ENCODE assay signal across 8 cellular contexts in the genomic region with DNA sequence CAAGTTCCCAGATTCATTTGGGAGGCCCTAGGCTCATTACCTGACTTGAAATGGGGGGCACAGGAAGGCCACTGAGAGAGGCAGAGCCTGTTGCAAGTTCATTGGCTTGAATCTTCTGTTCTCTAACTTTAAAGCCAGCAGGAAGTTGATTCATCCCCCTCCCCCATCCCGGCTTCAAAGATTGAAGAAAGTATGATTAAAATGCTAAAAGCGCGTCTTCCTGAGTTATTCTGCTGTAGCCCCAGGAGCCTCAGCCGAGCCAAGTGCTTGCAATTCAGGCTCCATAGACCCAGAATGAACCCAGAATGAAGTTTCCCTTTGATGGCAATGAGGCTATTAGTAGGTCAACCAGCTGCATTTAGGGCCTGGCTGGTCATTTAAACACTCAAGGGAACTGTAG. TPM values are rescaled to one million over a fixed set of nuclear protein-coding genes. Genes with fewer than 3 reads are reported as not detected.
DNase-seq lines count a peak whose midpoint lies in the region.

No MANE protein-coding gene starts in this region.

- H3K27me3 ChIP-seq in HUES64 (ENCODE audit: insufficient read depth, low read length): no peaks in the 10 kb centered on the region

- DNase-seq in activated CD8-positive, alpha-beta memory T cell treated with anti-CD3 and anti-CD28 coated beads, Interleukin-2, amount 50 U/mL, for 4 hours: peak; percentile 44
- DNase-seq in foreskin melanocyte: peak; percentile 36
- DNase-seq in stimulated activated CD8-positive, alpha-beta memory T cell treated with anti-CD3 and anti-CD28 coated beads, Interleukin-4, amount 100 ng/mL, for 48 hours: peak; percentile 53
- DNase-seq in DMS114 treated with DMSO at 0.1 percent for 48 hours (lab: John Stamatoyannopoulos, UW; ENCODE audit: unreplicated experiment): no peak
- no peak for DNase-seq in NAMALWA (ENCODE audit: low spot score)
- DNase-seq in OCI-M2 (lab: John Stamatoyannopoulos, UW; ENCODE audit: unreplicated experiment): no peak
- no peak for DNase-seq in NCI-H2227 (lab: John Stamatoyannopoulos, UW; ENCODE audit: unreplicated experiment)

- no peaks in the 10 kb centered on the region for H3K9me3 ChIP-seq in HUES64 (ENCODE audit: insufficient read depth, low read depth, low read length)

- 11% methylated on average over 3 of the region's 4 CpGs for WGBS in HUES64

- peak overlapping the region; percentile 28 for H3K4me3 ChIP-seq in HUES64 (ENCODE audit: low read length)

- H3K9ac ChIP-seq in HUES64 (ENCODE audit: low read depth, low read length): no peak overlapping the region

- peak overlapping the region; percentile 76; the same call in 1 of the 2 replicates for H3K27ac ChIP-seq in HUES64 (ENCODE audit: low read depth, low read length)

- no peaks in the 10 kb centered on the region for H3K36me3 ChIP-seq in HUES64 (ENCODE audit: insufficient read depth, low read length)

- H3K4me1 ChIP-seq in HUES64 (ENCODE audit: insufficient read depth, low read length): peaks cover 30% of the 10 kb centered on the region

RNA-seq across cellular contexts. Expression of a gene that starts 14.7 kb away (rescaled TPM):
- 11.5 TPM for polyA plus RNA-seq in HUES64 (2013, experiment 1 of 2)
- 9.5 TPM for polyA plus RNA-seq in HUES64 (2013, experiment 2 of 2)

RNA-seq across cellular contexts. Expression of a gene that starts 43.0 kb away (rescaled TPM):
- polyA plus RNA-seq in HUES64 (2013, experiment 1 of 2): 2.7 TPM
- 2.9 TPM for polyA plus RNA-seq in HUES64 (2013, experiment 2 of 2)

Comparison
In these comparisons a context has a peak if more than half of its experiments do, and no peak if none do; other contexts are left out.
1. DNase-seq: peak in activated CD8-positive, alpha-beta memory T cell treated with anti-CD3 and anti-CD28 coated beads, Interleukin-2, amount 50 U/mL, for 4 hours (single experiment), foreskin melanocyte (single experiment) and stimulated activated CD8-positive, alpha-beta memory T cell treated with anti-CD3 and anti-CD28 coated beads, Interleukin-4, amount 100 ng/mL, for 48 hours (single experiment); none in DMS114 treated with DMSO at 0.1 percent for 48 hours (single experiment), NAMALWA (single experiment), OCI-M2 (single experiment) and NCI-H2227 (single experiment).